In genomic region chr15:63600001-63600645, GRCh38 we compare ENCODE assay signal across 9 cellular contexts. TPM values are rescaled to one million over a fixed set of nuclear protein-coding genes. Genes with fewer than 3 reads are reported as not detected.
A peak's percentile ranks its signal among the peaks of the same experiment; 100 is the strongest.
DNase-seq lines count a peak whose midpoint lies in the region; ATAC-seq and TF ChIP-seq lines count a peak whose summit lies in the region.
"Had no signal": no experiment of that assay in that cellular context is flagged by ENCODE, and none has a peak within 500 bp of the region (broad histone marks: within the 10 kb centered on the region; RNA-seq: fewer than 3 reads in every experiment).

No MANE protein-coding gene starts in this region.

- H3K36me3 Mint-ChIP-seq in CD4-positive, CD25-positive, alpha-beta regulatory T cell: no peaks in the 10 kb centered on the region
- H3K36me3 Mint-ChIP-seq in endothelial cell (ENCODE audit: low read depth, unreplicated experiment): peaks cover 11% of the 10 kb centered on the region
- H3K36me3 Mint-ChIP-seq in naive thymus-derived CD4-positive, alpha-beta T cell: peaks cover 0 to 13% (median 0%) of the 10 kb centered on the region in 5 donors

- no peaks in the 10 kb centered on the region for H3K36me3 ChIP-seq in CD4-positive, CD25-positive, alpha-beta regulatory T cell (ENCODE audit: control insufficient read depth, insufficient read depth, low read length)
- no peaks in the 10 kb centered on the region for H3K36me3 ChIP-seq in SJCRH30
- H3K36me3 ChIP-seq in naive thymus-derived CD4-positive, alpha-beta T cell (ENCODE audit: control insufficient read depth in 2 of 3, insufficient read depth in 3 of 3, low read length in 3 of 3): no peaks in the 10 kb centered on the region

- peak in 1 of 2 donors; percentile 20 for ATAC-seq in CD4-positive, CD25-positive, alpha-beta regulatory T cell (ENCODE audit: low read depth in 2 of 2)
- ATAC-seq in GM21825 (IDR thresholded peaks at IDR 0.05; ENCODE audit: unreplicated experiment): peak; percentile 7
- peak; percentile 1 for ATAC-seq in naive thymus-derived CD4-positive, alpha-beta T cell
- no peak for ATAC-seq in HG03108 (IDR thresholded peaks at IDR 0.05; ENCODE audit: unreplicated experiment)

- peak overlapping the region; percentile 66 for H3K4me3 ChIP-seq in CD4-positive, CD25-positive, alpha-beta regulatory T cell (ENCODE audit: low read depth, low read length)
- peak overlapping the region; percentile 66 for H3K4me3 ChIP-seq in SJCRH30
- H3K4me3 ChIP-seq in naive thymus-derived CD4-positive, alpha-beta T cell (ENCODE audit: low read length): peak overlapping the region; percentile 95

- peaks cover 12 to 71% (median 35%) of the 10 kb centered on the region in 4 donors for H3K4me1 Mint-ChIP-seq in CD4-positive, CD25-positive, alpha-beta regulatory T cell
- peaks cover 32% of the 10 kb centered on the region for H3K4me1 Mint-ChIP-seq in endothelial cell (ENCODE audit: unreplicated experiment)
- H3K4me1 Mint-ChIP-seq in naive thymus-derived CD4-positive, alpha-beta T cell: peaks cover 39 to 70% (median 66%) of the 10 kb centered on the region in 7 donors

- peak overlapping the region; percentile 88 to 94 (median 91) for H3K4me3 Mint-ChIP-seq in CD4-positive, CD25-positive, alpha-beta regulatory T cell
- H3K4me3 Mint-ChIP-seq in endothelial cell (ENCODE audit: unreplicated experiment): peak overlapping the region; percentile 62
- H3K4me3 Mint-ChIP-seq in naive thymus-derived CD4-positive, alpha-beta T cell: peak overlapping the region; percentile 88 to 99 (median 92)

- intact Hi-C loops in naive thymus-derived CD4-positive, alpha-beta T cell (cut with micrococcal nuclease): loop anchor here (1.0 to 10.0 kb wide), 12 partner anchors 10 to 555 kb away; partner anchors contain the start of genes HERC1 (in 2 of the 2), USP3 (in 2 of the 2), APH1B (in 1 of the 2) and LACTB (in 1 of the 2)

- POLR2A ChIA-PET in naive thymus-derived CD4-positive, alpha-beta T cell (lab: Charles Lee): interaction anchor here (0.6 to 5.0 kb wide), 21 partner anchors 10 to 1118 kb away, joined by 3 to 65 read pairs (median 4); partner anchors contain the start of genes CIAO2A and USP3

- no peak for TF ChIP-seq CTCF in endothelial cell (IDR thresholded peaks at IDR 0.05; ENCODE audit: unreplicated experiment)

- no peaks in the 10 kb centered on the region for H3K27me3 Mint-ChIP-seq in CD4-positive, CD25-positive, alpha-beta regulatory T cell
- H3K27me3 Mint-ChIP-seq in endothelial cell (ENCODE audit: unreplicated experiment): peaks cover 30% of the 10 kb centered on the region
- H3K27me3 Mint-ChIP-seq in naive thymus-derived CD4-positive, alpha-beta T cell: no peaks in the 10 kb centered on the region

- no peaks in the 10 kb centered on the region for H3K9me3 ChIP-seq in CD4-positive, CD25-positive, alpha-beta regulatory T cell (ENCODE audit: control insufficient read depth in 2 of 2, low read length in 2 of 2)
- H3K9me3 ChIP-seq in SJCRH30 (replicated peaks): no peaks in the 10 kb centered on the region
- no peaks in the 10 kb centered on the region for H3K9me3 ChIP-seq in naive thymus-derived CD4-positive, alpha-beta T cell (ENCODE audit: control insufficient read depth in 2 of 3, low read length in 3 of 3)

- CTCF ChIA-PET in naive thymus-derived CD4-positive, alpha-beta T cell (lab: Charles Lee): interaction anchor here (0.5 to 6.5 kb wide), 12 partner anchors 11 to 1681 kb away, joined by 3 to 40 read pairs (median 4); partner anchors contain the start of gene USP3

- no peaks in the 10 kb centered on the region for H3K9me3 Mint-ChIP-seq in CD4-positive, CD25-positive, alpha-beta regulatory T cell
- H3K9me3 Mint-ChIP-seq in endothelial cell (ENCODE audit: unreplicated experiment): no peaks in the 10 kb centered on the region
- peaks cover 0 to 4% (median 0%) of the 10 kb centered on the region in 11 donors for H3K9me3 Mint-ChIP-seq in naive thymus-derived CD4-positive, alpha-beta T cell

- peak overlapping the region; percentile 88 to 90 (median 89) for H3K27ac Mint-ChIP-seq in CD4-positive, CD25-positive, alpha-beta regulatory T cell
- H3K27ac Mint-ChIP-seq in endothelial cell (ENCODE audit: unreplicated experiment): no peak overlapping the region
- peak overlapping the region; percentile 88 to 94 (median 92) for H3K27ac Mint-ChIP-seq in naive thymus-derived CD4-positive, alpha-beta T cell

- H3K27ac ChIP-seq in CD4-positive, CD25-positive, alpha-beta regulatory T cell (ENCODE audit: insufficient read depth, low read length, poor library complexity, severe bottlenecking): peak overlapping the region; percentile 67
- H3K27ac ChIP-seq in SJCRH30: peak overlapping the region; percentile 55
- peak overlapping the region; percentile 80 for H3K27ac ChIP-seq in naive thymus-derived CD4-positive, alpha-beta T cell (ENCODE audit: low read depth, low read length)

- peaks cover 30% of the 10 kb centered on the region for H3K4me1 ChIP-seq in CD4-positive, CD25-positive, alpha-beta regulatory T cell (ENCODE audit: control insufficient read depth, insufficient read depth, low read length, poor library complexity, severe bottlenecking)
- peaks cover 20% of the 10 kb centered on the region for H3K4me1 ChIP-seq in SJCRH30
- peaks cover 17 to 22% of the 10 kb centered on the region in 2 donors for H3K4me1 ChIP-seq in naive thymus-derived CD4-positive, alpha-beta T cell (ENCODE audit: control insufficient read depth in 2 of 2, insufficient read depth in 2 of 2, low read length in 2 of 2)

- peak in 1 of 3 donors; percentile 31 for DNase-seq in CD4-positive, CD25-positive, alpha-beta regulatory T cell
- no peak for DNase-seq in SJCRH30
- no peak for DNase-seq in endothelial cell (ENCODE audit: low spot score)
- DNase-seq in naive thymus-derived CD4-positive, alpha-beta T cell: peak in 3 of 9 donors; percentile 17 to 25 (median 25)
- DNase-seq in activated CD4-positive, CD25-positive, alpha-beta regulatory T cell (lab: John Stamatoyannopoulos, UW): no peak
- no peak for DNase-seq in NCI-H82 treated with DMSO at 0.1 percent for 48 hours (lab: John Stamatoyannopoulos, UW; ENCODE audit: unreplicated experiment)

- no peaks in the 10 kb centered on the region for H3K27me3 ChIP-seq in CD4-positive, CD25-positive, alpha-beta regulatory T cell (ENCODE audit: control insufficient read depth, insufficient read depth, low read length)
- no peaks in the 10 kb centered on the region for H3K27me3 ChIP-seq in SJCRH30
- no peaks in the 10 kb centered on the region for H3K27me3 ChIP-seq in naive thymus-derived CD4-positive, alpha-beta T cell (ENCODE audit: control insufficient read depth in 2 of 2, insufficient read depth in 2 of 2, low read length in 2 of 2)

RNA-seq across cellular contexts. Expression of gene FBXL22, which starts 2.9 kb away (rescaled TPM):
- total RNA-seq in CD4-positive, CD25-positive, alpha-beta regulatory T cell: 1.7 TPM
- 1 to 10 TPM in 2 of 4 donors, under 1 TPM in 2; 0.45 to 2.1 (median 1.0) TPM for polyA plus RNA-seq in CD4-positive, CD25-positive, alpha-beta regulatory T cell
- 0.10 and 0.34 TPM in 2 replicates for total RNA-seq in SJCRH30 (2014; rRNA removed; shearing (Covaris generic))
- total RNA-seq in endothelial cell (ENCODE audit: unreplicated experiment): 0.31 TPM
- total RNA-seq in naive thymus-derived CD4-positive, alpha-beta T cell: 1 to 10 TPM in 4 of 5 experiments, under 1 TPM in 1; 0.94 to 3.3 (median 1.6) TPM
- polyA plus RNA-seq in naive thymus-derived CD4-positive, alpha-beta T cell: 1 to 10 TPM; 1.0 to 2.4 TPM
- total RNA-seq: M059J had no signal
